Comparison of ENCODE assay signal across 23 cellular contexts in the genomic region with DNA sequence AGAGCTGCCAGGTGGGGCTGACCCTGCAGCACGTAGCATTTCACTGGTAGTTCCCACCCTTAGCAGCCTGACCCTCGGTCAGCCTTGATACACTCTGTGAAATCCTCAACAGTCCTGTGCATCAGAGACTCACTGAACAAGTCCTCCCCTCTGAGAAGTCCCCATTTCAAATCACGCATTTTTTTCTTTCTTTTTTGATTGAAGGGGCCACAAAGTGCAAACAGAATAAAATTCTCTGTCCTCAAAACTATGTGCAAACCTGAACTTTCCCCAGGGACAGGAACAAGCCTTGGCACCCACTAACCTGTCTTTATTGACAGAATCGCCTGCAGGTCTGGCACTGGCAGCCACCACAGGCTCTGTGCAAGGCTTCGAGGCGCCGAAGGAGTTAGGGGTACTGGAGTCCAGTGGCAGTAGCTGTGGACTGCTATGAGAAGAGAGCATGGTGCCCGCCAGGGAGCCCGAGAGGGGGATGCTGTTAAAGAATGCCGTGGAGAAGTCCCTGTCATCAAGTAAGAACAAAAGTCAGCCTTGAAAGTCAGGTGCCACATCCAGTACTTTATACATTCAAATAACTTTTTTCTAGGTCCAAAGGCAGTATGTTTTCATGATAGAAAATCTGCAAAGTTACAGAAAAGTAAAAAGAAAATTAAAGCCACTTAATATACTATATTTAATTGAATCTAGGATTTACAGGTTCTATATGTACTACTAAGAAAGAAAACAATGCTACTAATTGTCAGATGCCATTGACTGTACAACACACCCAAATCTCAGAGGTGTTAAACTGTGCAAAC. TPM values are rescaled to one million over a fixed set of nuclear protein-coding genes. Genes with fewer than 3 reads are reported as not detected.
A peak's percentile ranks its signal among the peaks of the same experiment; 100 is the strongest.
DNase-seq lines count a peak whose midpoint lies in the region; ATAC-seq and TF ChIP-seq lines count a peak whose summit lies in the region.
"Had no signal": no experiment of that assay in that cellular context is flagged by ENCODE, and none has a peak within 500 bp of the region (broad histone marks: within the 10 kb centered on the region; RNA-seq: fewer than 3 reads in every experiment).

No MANE protein-coding gene starts in this region.

- peak; percentile 25 for DNase-seq in activated CD8-positive, alpha-beta memory T cell treated with anti-CD3 and anti-CD28 coated beads, Interleukin-2, amount 50 U/mL, for 48 hours
- DNase-seq in activated CD8-positive, alpha-beta memory T cell treated with anti-CD3 and anti-CD28 coated beads, Interleukin-2, amount 10 ng/mL, durations not matched to agents 7 days and 5 days: no peak
- DNase-seq in RWPE2 (ENCODE audit: low spot score) (peak; percentile 38), left lobe of liver (ENCODE audit: low spot score) (peak; percentile 75), type B pancreatic cell (ENCODE audit: extremely low spot score, unreplicated experiment) (peak; percentile 60)
- no peak for DNase-seq in activated CD4-positive, alpha-beta memory T cell treated with anti-CD3 and anti-CD28 coated beads, Interleukin-2, amount 10 ng/mL, durations not matched to agents 7 days and 5 days
- DNase-seq in activated CD4-positive, alpha-beta T cell treated with anti-CD3 and anti-CD28 coated beads, Interleukin-2, amount 50 U/mL, for 48 hours: no peak
- DNase-seq: 8988T; ACHN; AML-193; BE2C; CD4-positive, alpha-beta T cell; CD8-positive, alpha-beta memory T cell; DMS53; DMS79 treated with DMSO at 0.1 percent for 48 hours; GF-D8; GM23248; H7; HCEC 1CT had no signal

- TF ChIP-seq CTCF in RWPE2 (IDR thresholded peaks at IDR 0.05; ENCODE audit: poor library complexity, severe bottlenecking) (no peak), type B pancreatic cell (conservative IDR thresholded peaks at IDR 0.05) (no peak)

- no peaks in the 10 kb centered on the region for H3K4me1 Mint-ChIP-seq in activated CD8-positive, alpha-beta memory T cell treated with anti-CD3 and anti-CD28 coated beads, Interleukin-2, amount 10 ng/mL, durations not matched to agents 7 days and 5 days
- no peaks in the 10 kb centered on the region for H3K4me1 Mint-ChIP-seq in type B pancreatic cell (ENCODE audit: unreplicated experiment)
- no peaks in the 10 kb centered on the region for H3K4me1 Mint-ChIP-seq in activated CD4-positive, alpha-beta memory T cell treated with anti-CD3 and anti-CD28 coated beads, Interleukin-2, amount 10 ng/mL, durations not matched to agents 7 days and 5 days
- H3K4me1 Mint-ChIP-seq: CD14-positive monocyte; CD8-positive, alpha-beta memory T cell had no signal

- H3K4me3 ChIP-seq in RWPE2 (ENCODE audit: severe bottlenecking): no peak overlapping the region
- H3K4me3 ChIP-seq: A549; BLaER1 treated with 17β-estradiol and CSF1 and Interleukin-3, amounts not matched to agents 10 nM and 100 nM; GM23248 had no signal

- H3K27ac Mint-ChIP-seq in activated CD8-positive, alpha-beta memory T cell treated with anti-CD3 and anti-CD28 coated beads, Interleukin-2, amount 10 ng/mL, durations not matched to agents 7 days and 5 days: no peak overlapping the region
- no peak overlapping the region for H3K27ac Mint-ChIP-seq in type B pancreatic cell
- no peak overlapping the region for H3K27ac Mint-ChIP-seq in activated CD4-positive, alpha-beta memory T cell treated with anti-CD3 and anti-CD28 coated beads, Interleukin-2, amount 10 ng/mL, durations not matched to agents 7 days and 5 days
- H3K27ac Mint-ChIP-seq: CD4-positive, alpha-beta T cell had no signal

- POLR2A ChIA-PET in activated CD4-positive, alpha-beta memory T cell treated with anti-CD3 and anti-CD28 coated beads, Interleukin-2, amount 10 ng/mL, durations not matched to agents 7 days and 5 days (lab: Charles Lee): interaction anchor here (0.6 kb wide), 1 partner anchor 106 kb away, joined by 3 read pairs; no protein-coding TSS in a partner anchor

- H3K36me3 Mint-ChIP-seq in activated CD8-positive, alpha-beta memory T cell treated with anti-CD3 and anti-CD28 coated beads, Interleukin-2, amount 10 ng/mL, durations not matched to agents 7 days and 5 days: peaks cover 43% of the 10 kb centered on the region
- peaks cover 16% of the 10 kb centered on the region for H3K36me3 Mint-ChIP-seq in type B pancreatic cell
- H3K36me3 Mint-ChIP-seq in activated CD4-positive, alpha-beta memory T cell treated with anti-CD3 and anti-CD28 coated beads, Interleukin-2, amount 10 ng/mL, durations not matched to agents 7 days and 5 days (ENCODE audit: low read depth): peaks cover 57% of the 10 kb centered on the region

- peaks cover 84% of the 10 kb centered on the region for H3K36me3 ChIP-seq in RWPE2 (ENCODE audit: low read depth)

- H3K4me1 ChIP-seq in RWPE2 (ENCODE audit: insufficient read depth, poor library complexity, severe bottlenecking): no peaks in the 10 kb centered on the region
- H3K4me1 ChIP-seq: A549; BE2C; BLaER1 treated with 17β-estradiol and CSF1 and Interleukin-3, amounts not matched to agents 10 nM and 100 nM had no signal

- CTCF ChIA-PET in activated CD8-positive, alpha-beta memory T cell treated with anti-CD3 and anti-CD28 coated beads, Interleukin-2, amount 10 ng/mL, durations not matched to agents 7 days and 5 days (lab: Charles Lee): no interaction called here
- CTCF ChIA-PET in activated CD4-positive, alpha-beta memory T cell treated with anti-CD3 and anti-CD28 coated beads, Interleukin-2, amount 10 ng/mL, durations not matched to agents 7 days and 5 days (lab: Charles Lee): no interaction called here

- H3K9me3 ChIP-seq in RWPE2 (ENCODE audit: severe bottlenecking): no peaks in the 10 kb centered on the region
- H3K9me3 ChIP-seq: A549; BE2C; BLaER1 treated with 17β-estradiol and CSF1 and Interleukin-3, amounts not matched to agents 10 nM and 100 nM had no signal

- H3K4me3 Mint-ChIP-seq in activated CD8-positive, alpha-beta memory T cell treated with anti-CD3 and anti-CD28 coated beads, Interleukin-2, amount 10 ng/mL, durations not matched to agents 7 days and 5 days: no peak overlapping the region
- H3K4me3 Mint-ChIP-seq in type B pancreatic cell: no peak overlapping the region
- no peak overlapping the region for H3K4me3 Mint-ChIP-seq in activated CD4-positive, alpha-beta memory T cell treated with anti-CD3 and anti-CD28 coated beads, Interleukin-2, amount 10 ng/mL, durations not matched to agents 7 days and 5 days
- H3K4me3 Mint-ChIP-seq: CD14-positive monocyte; CD4-positive, alpha-beta T cell; CD8-positive, alpha-beta memory T cell had no signal

- no peaks in the 10 kb centered on the region for H3K9me3 Mint-ChIP-seq in activated CD8-positive, alpha-beta memory T cell treated with anti-CD3 and anti-CD28 coated beads, Interleukin-2, amount 10 ng/mL, durations not matched to agents 7 days and 5 days (ENCODE audit: low read depth)
- H3K9me3 Mint-ChIP-seq in type B pancreatic cell: no peaks in the 10 kb centered on the region
- H3K9me3 Mint-ChIP-seq in activated CD4-positive, alpha-beta memory T cell treated with anti-CD3 and anti-CD28 coated beads, Interleukin-2, amount 10 ng/mL, durations not matched to agents 7 days and 5 days: no peaks in the 10 kb centered on the region
- H3K9me3 Mint-ChIP-seq: CD4-positive, alpha-beta T cell; CD8-positive, alpha-beta memory T cell had no signal

- no peaks in the 10 kb centered on the region for H3K27me3 Mint-ChIP-seq in activated CD8-positive, alpha-beta memory T cell treated with anti-CD3 and anti-CD28 coated beads, Interleukin-2, amount 10 ng/mL, durations not matched to agents 7 days and 5 days
- H3K27me3 Mint-ChIP-seq in type B pancreatic cell: no peaks in the 10 kb centered on the region
- H3K27me3 Mint-ChIP-seq in activated CD4-positive, alpha-beta memory T cell treated with anti-CD3 and anti-CD28 coated beads, Interleukin-2, amount 10 ng/mL, durations not matched to agents 7 days and 5 days: no peaks in the 10 kb centered on the region
- H3K27me3 Mint-ChIP-seq: CD4-positive, alpha-beta T cell had no signal

- no peaks in the 10 kb centered on the region for H3K27me3 ChIP-seq in RWPE2 (ENCODE audit: insufficient read depth, poor library complexity, severe bottlenecking)
- H3K27me3 ChIP-seq: BE2C; BLaER1 treated with 17β-estradiol and CSF1 and Interleukin-3, amounts not matched to agents 10 nM and 100 nM had no signal

- no peak overlapping the region for H3K27ac ChIP-seq in RWPE2 (ENCODE audit: poor library complexity, severe bottlenecking)
- H3K27ac ChIP-seq: A549; BLaER1 treated with 17β-estradiol and CSF1 and Interleukin-3, amounts not matched to agents 10 nM and 100 nM; GM23248 had no signal

- no peak for ATAC-seq in activated CD8-positive, alpha-beta memory T cell treated with anti-CD3 and anti-CD28 coated beads, Interleukin-2, amount 10 ng/mL, durations not matched to agents 7 days and 5 days
- no peak for ATAC-seq in RWPE2 (ENCODE audit: low read depth)
- peak; percentile 95 for ATAC-seq in left lobe of liver
- no peak for ATAC-seq in GM21390 (IDR thresholded peaks at IDR 0.05; ENCODE audit: unreplicated experiment)
- ATAC-seq: A549 had no signal

RNA-seq across cellular contexts. Expression of a gene that starts 53.8 kb away (rescaled TPM):
- 10 to 100 TPM; 57.8 to 67.0 TPM for total RNA-seq in activated CD8-positive, alpha-beta memory T cell treated with anti-CD3 and anti-CD28 coated beads, Interleukin-2, amount 10 ng/mL, durations not matched to agents 7 days and 5 days
- total RNA-seq in left lobe of liver (20.2 TPM), type B pancreatic cell (ENCODE audit: low replicate concordance) (38.3 and 43.3 TPM in 2 replicates)
- total RNA-seq in activated CD4-positive, alpha-beta memory T cell treated with anti-CD3 and anti-CD28 coated beads, Interleukin-2, amount 10 ng/mL, durations not matched to agents 7 days and 5 days: 10 to 100 TPM; 52.0 to 52.8 TPM

RNA-seq across cellular contexts. Expression of a gene that starts 54.6 kb away (rescaled TPM):
- total RNA-seq in activated CD8-positive, alpha-beta memory T cell treated with anti-CD3 and anti-CD28 coated beads, Interleukin-2, amount 10 ng/mL, durations not matched to agents 7 days and 5 days: 10 to 100 TPM; 27.0 to 32.4 TPM
- total RNA-seq in left lobe of liver (27.8 TPM), type B pancreatic cell (ENCODE audit: low replicate concordance) (21.4 and 24.7 TPM in 2 replicates)
- 10 to 100 TPM; 22.4 to 24.6 TPM for total RNA-seq in activated CD4-positive, alpha-beta memory T cell treated with anti-CD3 and anti-CD28 coated beads, Interleukin-2, amount 10 ng/mL, durations not matched to agents 7 days and 5 days

Comparison
In these comparisons a context has a peak if more than half of its experiments do, and no peak if none do; other contexts are left out.
1. DNase-seq: peak in activated CD8-positive, alpha-beta memory T cell treated with anti-CD3 and anti-CD28 coated beads, Interleukin-2, amount 50 U/mL, for 48 hours (single experiment), RWPE2 (single experiment), left lobe of liver (single experiment) and type B pancreatic cell (single experiment); none in activated CD8-positive, alpha-beta memory T cell treated with anti-CD3 and anti-CD28 coated beads, Interleukin-2, amount 10 ng/mL, durations not matched to agents 7 days and 5 days (single experiment), activated CD4-positive, alpha-beta memory T cell treated with anti-CD3 and anti-CD28 coated beads, Interleukin-2, amount 10 ng/mL, durations not matched to agents 7 days and 5 days (single experiment) and activated CD4-positive, alpha-beta T cell treated with anti-CD3 and anti-CD28 coated beads, Interleukin-2, amount 50 U/mL, for 48 hours (0 of 2).